27 cellular contexts compared by ENCODE assay signal in the genomic region with DNA sequence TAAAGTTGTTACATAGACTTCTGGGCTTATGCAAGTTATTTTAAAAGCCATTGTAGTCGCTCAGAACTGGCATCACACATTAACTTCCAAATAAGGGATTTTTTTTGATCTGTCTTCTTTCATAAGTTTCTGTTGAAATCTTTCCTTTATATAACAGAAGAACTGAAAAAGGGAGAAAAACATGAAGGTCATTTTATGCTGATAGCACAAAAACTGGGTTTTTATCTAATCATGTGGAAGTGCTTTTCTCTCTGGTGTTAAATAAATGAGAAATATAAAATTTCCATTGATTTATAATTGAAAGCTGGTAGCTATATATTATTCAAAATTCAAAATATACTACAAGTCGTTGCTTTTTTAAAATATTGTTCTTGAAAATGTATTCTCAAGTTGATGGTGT.
"Had no signal": no experiment of that assay in that cellular context is flagged by ENCODE, and none has a peak within 500 bp of the region (broad histone marks: within the 10 kb centered on the region; RNA-seq: fewer than 3 reads in every experiment).

No MANE protein-coding gene starts in this region.

- DNase-seq: activated CD4-positive, alpha-beta memory T cell treated with anti-CD3 and anti-CD28 coated beads for 36 hours; activated CD4-positive, alpha-beta T cell treated with anti-CD3 and anti-CD28 coated beads for 48 hours; activated CD4-positive, CD25-positive, alpha-beta regulatory T cell treated with anti-CD3 and anti-CD28 coated beads, Interleukin-2, amount 50 U/mL, for 72 hours; activated CD8-positive, alpha-beta memory T cell treated with anti-CD3 and anti-CD28 coated beads for 24 hours; activated effector memory CD4-positive, alpha-beta T cell treated with anti-CD3 and anti-CD28 coated beads, Interleukin-2, amount 50 U/mL, for 16 hours; activated naive CD4-positive, alpha-beta T cell treated with Interleukin-2 at 50 U/mL for 16 hours; activated T-cell treated with anti-CD3 and anti-CD28 coated beads, Interleukin-2, amount 50 U/mL, for 4 hours; amygdala; brain microvascular endothelial cell; NCI-H1092 treated with DMSO at 0.1 percent for 48 hours; NCI-H1417 treated with DMSO at 0.1 percent for 48 hours; NCI-H1694 treated with DMSO at 0.1 percent for 48 hours; NCI-H2029 treated with DMSO at 0.1 percent for 48 hours; NCI-H345; NCI-H510A; NCI-H526 treated with DMSO at 0.1 percent for 48 hours; NCI-H82; Peyer's patch; Right ventricle myocardium superior; SJCRH30; SW 1271 had no signal

- H3K27ac Mint-ChIP-seq: activated CD4-positive, alpha-beta memory T cell treated with anti-CD3 and anti-CD28 coated beads for 36 hours; activated naive CD8-positive, alpha-beta T cell; T-helper 2 cell treated with Interferon-gamma antibody and Interleukin-4, amounts not matched to agents 5 μg/mL and 100 μg/mL, for 36 hours had no signal

- H3K9me3 Mint-ChIP-seq: activated CD4-positive, alpha-beta memory T cell treated with anti-CD3 and anti-CD28 coated beads for 36 hours; activated T-cell treated with anti-CD3 and anti-CD28 coated beads, Interleukin-2, amount 50 U/mL, for 4 hours had no signal

- H3K27ac ChIP-seq: cardiac muscle cell, Peyer's patch, RWPE1, SJCRH30 had no signal

- H3K4me3 ChIP-seq: cardiac muscle cell, Peyer's patch, SJCRH30 had no signal

- ATAC-seq: activated T-cell treated with anti-CD3 and anti-CD28 coated beads, Interleukin-2, amount 50 U/mL, for 4 hours; SK-N-SH treated with all-trans-retinoic acid at 6 μM for 48 hours had no signal

- H3K36me3 ChIP-seq: brain microvascular endothelial cell, cardiac muscle cell, Peyer's patch, SJCRH30 had no signal

- H3K27me3 ChIP-seq: brain microvascular endothelial cell, cardiac muscle cell, Peyer's patch, SJCRH30 had no signal

- H3K9me3 ChIP-seq: Peyer's patch had no signal

- H3K4me3 Mint-ChIP-seq: activated CD4-positive, alpha-beta memory T cell treated with anti-CD3 and anti-CD28 coated beads for 36 hours; activated naive CD8-positive, alpha-beta T cell; activated T-cell treated with anti-CD3 and anti-CD28 coated beads, Interleukin-2, amount 50 U/mL, for 4 hours; T-helper 2 cell treated with Interferon-gamma antibody and Interleukin-4, amounts not matched to agents 5 μg/mL and 100 μg/mL, for 36 hours had no signal

- H3K27me3 Mint-ChIP-seq: activated naive CD8-positive, alpha-beta T cell had no signal

- FAIRE-seq: astrocyte had no signal

- H3K36me3 Mint-ChIP-seq: activated CD4-positive, alpha-beta memory T cell treated with anti-CD3 and anti-CD28 coated beads for 36 hours had no signal
